ENCODE assay signal across 13 cellular contexts in the genomic region with DNA sequence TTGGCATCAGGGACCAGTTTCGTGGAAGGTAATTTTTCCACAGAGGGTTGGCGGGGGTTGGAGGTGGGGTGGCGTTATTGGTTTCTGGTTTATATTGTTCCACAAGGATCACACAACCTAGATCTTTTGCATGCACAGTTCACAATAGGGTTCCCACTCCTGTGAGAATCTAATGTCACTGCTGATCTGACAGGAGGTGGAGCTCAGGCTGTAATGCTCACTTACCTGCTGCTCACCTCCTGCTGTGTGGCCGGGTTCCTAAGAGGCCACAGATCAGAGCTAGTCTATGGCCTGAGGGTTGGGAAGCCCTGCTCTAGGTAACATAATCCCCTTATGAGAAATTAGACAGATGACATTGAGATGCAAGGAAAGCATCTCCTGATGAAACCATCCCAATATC. TPM values are rescaled to one million over a fixed set of nuclear protein-coding genes. Genes with fewer than 3 reads are reported as not detected.
DNase-seq lines count a peak whose midpoint lies in the region; ATAC-seq, FAIRE-seq and TF ChIP-seq lines count a peak whose summit lies in the region.
"Had no signal": no experiment of that assay in that cellular context is flagged by ENCODE, and none has a peak within 500 bp of the region (broad histone marks: within the 10 kb centered on the region; RNA-seq: fewer than 3 reads in every experiment).

No MANE protein-coding gene starts in this region.

- H4K5ac ChIP-seq in H9 (ENCODE audit: insufficient read length, low read depth, low read length), result no peak overlapping the region

- POLR2A ChIA-PET in activated CD4-positive, alpha-beta T cell treated with anti-CD3 and anti-CD28 coated beads for 36 hours (lab: Charles Lee), result interaction anchor here (0.7 kb wide), 1 partner anchor 49 kb away, joined by 3 read pairs; no protein-coding TSS in a partner anchor
- POLR2A ChIA-PET in activated CD8-positive, alpha-beta T cell treated with anti-CD3 and anti-CD28 coated beads, Interleukin-2, amount 10 ng/mL, durations not matched to agents 7 days and 5 days (lab: Charles Lee), result interaction anchor here (0.9 to 4.8 kb wide), 12 partner anchors 11 to 133 kb away, joined by 3 to 49 read pairs (median 6); a partner anchor contains a TSS

- TF ChIP-seq POLR2A in erythroblast (IDR thresholded peaks at IDR 0.05; ENCODE audit: low read length), result no peak
- no peak for TF ChIP-seq POLR2A in GM12892 (IDR thresholded peaks at IDR 0.05; ENCODE audit: low read depth, low read length)

- peak; percentile 14 for ATAC-seq in activated CD4-positive, alpha-beta T cell treated with anti-CD3 and anti-CD28 coated beads for 36 hours
- ATAC-seq in activated CD8-positive, alpha-beta T cell treated with anti-CD3 and anti-CD28 coated beads, Interleukin-2, amount 10 ng/mL, durations not matched to agents 7 days and 5 days, result peak; percentile 37
- peak in 1 of 2 donors; percentile 36 for ATAC-seq in natural killer cell treated with Interleukin-12 subunit alpha and Interleukin-12 subunit beta and Interleukin-15 and Interleukin-18, amount 100 ng/mL, for 72 hours
- ATAC-seq: esophagus mucosa had no signal

- no peak overlapping the region for H3K27ac ChIP-seq in H9 (ENCODE audit: insufficient read length, low read depth, low read length)
- H3K27ac ChIP-seq in neural progenitor cell, result no peak overlapping the region

- H3K23ac ChIP-seq in H9 (ENCODE audit: insufficient read length, low read depth, low read length), result no peak overlapping the region

- peak overlapping the region; percentile 80 for H3K27ac Mint-ChIP-seq in activated CD4-positive, alpha-beta T cell treated with anti-CD3 and anti-CD28 coated beads for 36 hours
- H3K27ac Mint-ChIP-seq in H9, result no peak overlapping the region
- peak overlapping the region; percentile 86 for H3K27ac Mint-ChIP-seq in activated CD8-positive, alpha-beta T cell treated with anti-CD3 and anti-CD28 coated beads, Interleukin-2, amount 10 ng/mL, durations not matched to agents 7 days and 5 days
- H3K27ac Mint-ChIP-seq in natural killer cell treated with Interleukin-12 subunit alpha and Interleukin-12 subunit beta and Interleukin-15 and Interleukin-18, amount 100 ng/mL, for 72 hours, result peak overlapping the region; percentile 82 to 95
- H3K27ac Mint-ChIP-seq in neural progenitor cell, result no peak overlapping the region
- H3K27ac Mint-ChIP-seq: activated B cell treated with CpG ODN at 0.5 μM for 24 hours had no signal

- CTCF ChIA-PET in activated CD4-positive, alpha-beta T cell treated with anti-CD3 and anti-CD28 coated beads for 36 hours (lab: Charles Lee), result interaction anchor here (1.0 to 1.1 kb wide), 2 partner anchors 42 to 175 kb away, joined by 3 read pairs; no protein-coding TSS in a partner anchor
- CTCF ChIA-PET in activated CD8-positive, alpha-beta T cell treated with anti-CD3 and anti-CD28 coated beads, Interleukin-2, amount 10 ng/mL, durations not matched to agents 7 days and 5 days (lab: Charles Lee), result interaction anchor here (1.4 to 5.5 kb wide), 7 partner anchors 12 to 260 kb away, joined by 4 to 54 read pairs (median 5); a partner anchor contains a TSS

- no CpG with 5 or more reads among the region's 4 CpGs for whole genome bisulfite sequencing in H9 (ENCODE audit: extremely low coverage, insufficient read length, low lambda C conversion rate)

- no peak overlapping the region for H3K4me3 ChIP-seq in neural progenitor cell

- H3K36me3 Mint-ChIP-seq in activated CD4-positive, alpha-beta T cell treated with anti-CD3 and anti-CD28 coated beads for 36 hours (ENCODE audit: low read depth), result peaks cover 72% of the 10 kb centered on the region
- no peaks in the 10 kb centered on the region for H3K36me3 Mint-ChIP-seq in H9 (ENCODE audit: insufficient read depth in 1 of 3, low read depth in 3 of 3)
- peaks cover 90% of the 10 kb centered on the region for H3K36me3 Mint-ChIP-seq in activated CD8-positive, alpha-beta T cell treated with anti-CD3 and anti-CD28 coated beads, Interleukin-2, amount 10 ng/mL, durations not matched to agents 7 days and 5 days (ENCODE audit: low read depth)
- peaks cover 66% of the 10 kb centered on the region for H3K36me3 Mint-ChIP-seq in natural killer cell treated with Interleukin-12 subunit alpha and Interleukin-12 subunit beta and Interleukin-15 and Interleukin-18, amount 100 ng/mL, for 72 hours
- no peaks in the 10 kb centered on the region for H3K36me3 Mint-ChIP-seq in neural progenitor cell

- H3K56ac ChIP-seq in H9 (ENCODE audit: insufficient read length, low read depth, low read length), result no peak overlapping the region

- H3K4me2 ChIP-seq in H9 (ENCODE audit: insufficient read depth, insufficient read length, low read length) (no peak overlapping the region), neural progenitor cell (no peak overlapping the region)

- H3K79me2 ChIP-seq in H9 (ENCODE audit: insufficient read depth, low read length) (no peaks in the 10 kb centered on the region), neural progenitor cell (ENCODE audit: low read depth) (no peaks in the 10 kb centered on the region)

- no peaks in the 10 kb centered on the region for H4K20me1 ChIP-seq in H9 (ENCODE audit: control insufficient read depth, insufficient read depth, insufficient read length)
- H4K20me1 ChIP-seq in neural progenitor cell (ENCODE audit: low read depth), result no peaks in the 10 kb centered on the region

- peak overlapping the region; percentile 41 for H3K4me3 Mint-ChIP-seq in activated CD4-positive, alpha-beta T cell treated with anti-CD3 and anti-CD28 coated beads for 36 hours
- H3K4me3 Mint-ChIP-seq in H9 (no peak overlapping the region), neural progenitor cell (no peak overlapping the region)
- peak overlapping the region; percentile 66 for H3K4me3 Mint-ChIP-seq in activated CD8-positive, alpha-beta T cell treated with anti-CD3 and anti-CD28 coated beads, Interleukin-2, amount 10 ng/mL, durations not matched to agents 7 days and 5 days
- peak overlapping the region; percentile 75 for H3K4me3 Mint-ChIP-seq in natural killer cell treated with Interleukin-12 subunit alpha and Interleukin-12 subunit beta and Interleukin-15 and Interleukin-18, amount 100 ng/mL, for 72 hours
- H3K4me3 Mint-ChIP-seq: activated B cell treated with CpG ODN at 0.5 μM for 24 hours, memory B cell had no signal

- H3K4ac ChIP-seq in H9 (ENCODE audit: low read depth, low read length), result no peak overlapping the region

- H2BK5ac ChIP-seq in H9 (ENCODE audit: insufficient read length, low read length), result no peak overlapping the region

- FAIRE-seq in GM12892 (lab: Jason Lieb, UNC), result no peak

- no peak overlapping the region for H4K91ac ChIP-seq in H9 (ENCODE audit: insufficient read length, low read depth, low read length)

- no peak for DNase-seq in activated CD4-positive, alpha-beta T cell treated with anti-CD3 and anti-CD28 coated beads for 36 hours
- DNase-seq in activated CD4-positive, alpha-beta T cell treated with anti-CD3 and anti-CD28 coated beads for 48 hours, result no peak
- DNase-seq in H9, result peak; percentile 29
- DNase-seq in activated CD8-positive, alpha-beta T cell treated with anti-CD3 and anti-CD28 coated beads, Interleukin-2, amount 10 ng/mL, durations not matched to agents 7 days and 5 days, result peak; percentile 33
- no peak for DNase-seq in natural killer cell treated with Interleukin-12 subunit alpha and Interleukin-12 subunit beta and Interleukin-15 and Interleukin-18, amount 100 ng/mL, for 72 hours (ENCODE audit: low spot score)
- no peak for DNase-seq in erythroblast (lab: John Stamatoyannopoulos, UW)
- DNase-seq in GM12892 (ENCODE audit: insufficient read length), result no peak
- DNase-seq in neural progenitor cell (ENCODE audit: low spot score), result no peak
- DNase-seq: activated B cell treated with CpG ODN at 0.5 μM for 24 hours, activated gamma-delta T cell had no signal

- H3K4me1 ChIP-seq in H9 (ENCODE audit: insufficient read depth, low read length) (peaks cover 4% of the 10 kb centered on the region; the same call in 1 of the 2 replicates), neural progenitor cell (peaks cover 12% of the 10 kb centered on the region)

- H4K8ac ChIP-seq in H9 (replicated peaks; ENCODE audit: insufficient read length, low read depth, low read length), result no peak overlapping the region

- H3K23me2 ChIP-seq in H9 (ENCODE audit: insufficient read length, low read depth, low read length, poor library complexity, severe bottlenecking), result no peaks in the 10 kb centered on the region

- no peak overlapping the region for H2AFZ ChIP-seq in H9 (ENCODE audit: low read length)
- no peak overlapping the region for H2AFZ ChIP-seq in neural progenitor cell (replicated peaks)

- no peak overlapping the region for H2BK12ac ChIP-seq in H9 (ENCODE audit: insufficient read length, low read depth, low read length)

- no peaks in the 10 kb centered on the region for H3F3A ChIP-seq in neural progenitor cell (ENCODE audit: low read depth)

- H3K79me1 ChIP-seq in H9 (ENCODE audit: insufficient read depth, low read depth, low read length, poor library complexity, severe bottlenecking), result no peaks in the 10 kb centered on the region

- H3K9ac ChIP-seq in H9 (ENCODE audit: extremely low read depth, insufficient read length, low read length) (no peak overlapping the region), neural progenitor cell (no peak overlapping the region)

- no peak overlapping the region for H2AK5ac ChIP-seq in H9 (ENCODE audit: insufficient read length, low read length)

- H2BK15ac ChIP-seq in H9 (ENCODE audit: low read depth, low read length), result no peak overlapping the region

- intact Hi-C loops in activated CD4-positive, alpha-beta T cell treated with anti-CD3 and anti-CD28 coated beads for 36 hours (cut with DNase I, micrococcal nuclease), result no loop called here

- TF ChIP-seq CTCF in H9 (conservative IDR thresholded peaks at IDR 0.05) (no peak), neural progenitor cell (IDR thresholded peaks at IDR 0.05) (no peak)

- no peak overlapping the region for H2BK20ac ChIP-seq in H9 (ENCODE audit: low read depth, low read length, poor library complexity, severe bottlenecking)

- peaks cover 60% of the 10 kb centered on the region for H3K4me1 Mint-ChIP-seq in activated CD4-positive, alpha-beta T cell treated with anti-CD3 and anti-CD28 coated beads for 36 hours
- H3K4me1 Mint-ChIP-seq in H9, result peaks cover 16 to 20% of the 10 kb centered on the region in 2 experiments
- H3K4me1 Mint-ChIP-seq in activated CD8-positive, alpha-beta T cell treated with anti-CD3 and anti-CD28 coated beads, Interleukin-2, amount 10 ng/mL, durations not matched to agents 7 days and 5 days (ENCODE audit: low read depth), result peaks cover 73% of the 10 kb centered on the region
- H3K4me1 Mint-ChIP-seq in natural killer cell treated with Interleukin-12 subunit alpha and Interleukin-12 subunit beta and Interleukin-15 and Interleukin-18, amount 100 ng/mL, for 72 hours (ENCODE audit: low read depth in 2 of 2), result peaks cover 61 to 72% of the 10 kb centered on the region in 2 donors
- H3K4me1 Mint-ChIP-seq in neural progenitor cell, result peaks cover 15% of the 10 kb centered on the region

- H3T11ph ChIP-seq in H9 (ENCODE audit: low read length), result no peak overlapping the region

- no peak overlapping the region for H3K14ac ChIP-seq in H9 (ENCODE audit: insufficient read depth, low read length)

- H3K9me3 ChIP-seq in H9 (ENCODE audit: control insufficient read depth, low read depth, low read length) (no peaks in the 10 kb centered on the region), neural progenitor cell (ENCODE audit: low read depth) (no peaks in the 10 kb centered on the region)

- no peak overlapping the region for H2BK120ac ChIP-seq in H9 (ENCODE audit: low read depth, low read length, poor library complexity, severe bottlenecking)

- H3K27me3 Mint-ChIP-seq in activated CD4-positive, alpha-beta T cell treated with anti-CD3 and anti-CD28 coated beads for 36 hours, result no peaks in the 10 kb centered on the region
- no peaks in the 10 kb centered on the region for H3K27me3 Mint-ChIP-seq in H9 (ENCODE audit: low read depth)
- H3K27me3 Mint-ChIP-seq in activated CD8-positive, alpha-beta T cell treated with anti-CD3 and anti-CD28 coated beads, Interleukin-2, amount 10 ng/mL, durations not matched to agents 7 days and 5 days (ENCODE audit: low read depth), result no peaks in the 10 kb centered on the region
- H3K27me3 Mint-ChIP-seq in natural killer cell treated with Interleukin-12 subunit alpha and Interleukin-12 subunit beta and Interleukin-15 and Interleukin-18, amount 100 ng/mL, for 72 hours, result no peaks in the 10 kb centered on the region
- no peaks in the 10 kb centered on the region for H3K27me3 Mint-ChIP-seq in neural progenitor cell (ENCODE audit: insufficient read depth, low read depth)
- H3K27me3 Mint-ChIP-seq: activated B cell treated with CpG ODN at 0.5 μM for 24 hours, memory B cell had no signal

- H3K27me3 ChIP-seq in H9 (ENCODE audit: insufficient read depth, low read length) (no peaks in the 10 kb centered on the region), neural progenitor cell (no peaks in the 10 kb centered on the region)

- peaks cover 6% of the 10 kb centered on the region for H3K9me3 Mint-ChIP-seq in activated CD4-positive, alpha-beta T cell treated with anti-CD3 and anti-CD28 coated beads for 36 hours (ENCODE audit: low read depth)
- no peaks in the 10 kb centered on the region for H3K9me3 Mint-ChIP-seq in H9
- H3K9me3 Mint-ChIP-seq in activated CD8-positive, alpha-beta T cell treated with anti-CD3 and anti-CD28 coated beads, Interleukin-2, amount 10 ng/mL, durations not matched to agents 7 days and 5 days (ENCODE audit: insufficient read depth), result peaks cover 25% of the 10 kb centered on the region
- H3K9me3 Mint-ChIP-seq in natural killer cell treated with Interleukin-12 subunit alpha and Interleukin-12 subunit beta and Interleukin-15 and Interleukin-18, amount 100 ng/mL, for 72 hours, result peaks cover 3% of the 10 kb centered on the region
- H3K9me3 Mint-ChIP-seq in neural progenitor cell, result no peaks in the 10 kb centered on the region

- H3K36me3 ChIP-seq in neural progenitor cell, result no peaks in the 10 kb centered on the region

- H3K18ac ChIP-seq in H9 (ENCODE audit: insufficient read length, low read depth, low read length), result no peak overlapping the region

RNA-seq across cellular contexts. Expression of a gene that starts 12.6 kb away (rescaled TPM):
- 100 to 1,000 TPM; 122 to 137 TPM for total RNA-seq in activated CD4-positive, alpha-beta T cell treated with anti-CD3 and anti-CD28 coated beads for 36 hours
- total RNA-seq in H9 (2021), result not detected in 2 replicates
- 100 to 1,000 TPM; 261 TPM for total RNA-seq in activated CD8-positive, alpha-beta T cell treated with anti-CD3 and anti-CD28 coated beads, Interleukin-2, amount 10 ng/mL, durations not matched to agents 7 days and 5 days
- total RNA-seq in natural killer cell treated with Interleukin-12 subunit alpha and Interleukin-12 subunit beta and Interleukin-15 and Interleukin-18, amount 100 ng/mL, for 72 hours, result 100 to 1,000 TPM; 305 to 573 TPM
- polyA plus RNA-seq in GM12892 (2012; ENCODE audit: missing spikeins), result 2.5 TPM
- not detected in 2 replicates for total RNA-seq in neural progenitor cell (ENCODE audit: low replicate concordance)
- total RNA-seq: chondrocyte had no signal

Comparison
In these comparisons a context has a peak if more than half of its experiments do, and no peak if none do; other contexts are left out.
1. DNase-seq: peak in H9 (single experiment) and activated CD8-positive, alpha-beta T cell treated with anti-CD3 and anti-CD28 coated beads, Interleukin-2, amount 10 ng/mL, durations not matched to agents 7 days and 5 days (single experiment); none in activated CD4-positive, alpha-beta T cell treated with anti-CD3 and anti-CD28 coated beads for 36 hours (single experiment), activated CD4-positive, alpha-beta T cell treated with anti-CD3 and anti-CD28 coated beads for 48 hours (single experiment), natural killer cell treated with Interleukin-12 subunit alpha and Interleukin-12 subunit beta and Interleukin-15 and Interleukin-18, amount 100 ng/mL, for 72 hours (single experiment), erythroblast (0 of 2), GM12892 (single experiment) and neural progenitor cell (single experiment).
2. H3K27ac Mint-ChIP-seq: peak in activated CD4-positive, alpha-beta T cell treated with anti-CD3 and anti-CD28 coated beads for 36 hours (single experiment), activated CD8-positive, alpha-beta T cell treated with anti-CD3 and anti-CD28 coated beads, Interleukin-2, amount 10 ng/mL, durations not matched to agents 7 days and 5 days (single experiment) and natural killer cell treated with Interleukin-12 subunit alpha and Interleukin-12 subunit beta and Interleukin-15 and Interleukin-18, amount 100 ng/mL, for 72 hours (2 of 2); none in H9 (0 of 3) and neural progenitor cell (single experiment).
3. H3K4me3 Mint-ChIP-seq: peak in activated CD4-positive, alpha-beta T cell treated with anti-CD3 and anti-CD28 coated beads for 36 hours (single experiment), activated CD8-positive, alpha-beta T cell treated with anti-CD3 and anti-CD28 coated beads, Interleukin-2, amount 10 ng/mL, durations not matched to agents 7 days and 5 days (single experiment) and natural killer cell treated with Interleukin-12 subunit alpha and Interleukin-12 subunit beta and Interleukin-15 and Interleukin-18, amount 100 ng/mL, for 72 hours (single experiment); none in H9 (0 of 2) and neural progenitor cell (single experiment).
4. RNA of a gene that starts 12.6 kb away (total RNA-seq): 305 to 573 TPM in natural killer cell treated with Interleukin-12 subunit alpha and Interleukin-12 subunit beta and Interleukin-15 and Interleukin-18, amount 100 ng/mL, for 72 hours, 261 TPM in activated CD8-positive, alpha-beta T cell treated with anti-CD3 and anti-CD28 coated beads, Interleukin-2, amount 10 ng/mL, durations not matched to agents 7 days and 5 days and 122 to 137 TPM in activated CD4-positive, alpha-beta T cell treated with anti-CD3 and anti-CD28 coated beads for 36 hours; not detected in H9 and not detected in neural progenitor cell; every median in the first group is over 100 times any median in the second.